In the genomic region with DNA sequence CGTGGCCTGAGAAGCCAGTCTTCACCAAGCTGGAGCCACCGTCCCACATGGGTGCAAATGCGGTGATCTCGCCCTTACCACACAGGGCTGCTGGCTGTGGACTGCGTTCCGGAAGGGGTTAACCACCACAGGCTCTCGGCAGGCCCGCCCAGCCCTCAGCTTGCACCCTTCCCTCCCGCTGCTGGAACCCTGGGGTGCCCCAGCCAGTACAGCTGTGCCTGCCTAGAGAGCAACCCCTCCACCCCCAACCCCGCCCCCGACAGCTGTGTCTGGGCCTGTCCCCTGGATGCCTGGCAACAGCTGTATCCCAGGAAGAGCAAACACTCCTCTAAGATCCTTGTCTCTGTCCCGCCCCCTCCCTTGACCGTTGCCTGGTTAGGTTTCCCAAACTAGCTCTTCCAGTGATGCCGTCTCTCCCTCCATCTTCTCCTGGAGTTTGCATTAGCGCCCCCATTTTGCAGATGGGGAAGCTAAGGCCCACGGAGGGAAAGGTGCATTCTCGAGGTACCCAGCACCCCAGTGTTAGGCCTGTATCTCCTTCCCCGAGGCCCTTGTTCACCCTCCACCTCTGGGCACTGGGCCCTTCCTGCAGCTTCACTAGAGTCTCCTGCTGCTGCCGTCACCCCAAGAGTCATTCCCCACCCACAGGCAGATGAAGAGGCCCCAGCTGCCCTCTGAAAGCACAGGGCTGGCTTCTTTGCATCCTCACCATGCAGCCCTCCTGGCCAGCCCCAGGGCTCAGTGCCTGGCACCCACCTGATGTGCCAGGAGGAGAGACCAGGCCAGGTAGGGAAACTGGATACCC, we compare ENCODE assay signal across 9 cellular contexts. TPM values are rescaled to one million over a fixed set of nuclear protein-coding genes. Genes with fewer than 3 reads are reported as not detected.
DNase-seq lines count a peak whose midpoint lies in the region; ATAC-seq and TF ChIP-seq lines count a peak whose summit lies in the region.
"Had no signal": no experiment of that assay in that cellular context is flagged by ENCODE, and none has a peak within 500 bp of the region (broad histone marks: within the 10 kb centered on the region; RNA-seq: fewer than 3 reads in every experiment).

No MANE protein-coding gene starts in this region.

- H3K4me3 ChIP-seq in NT2/D1 (ENCODE audit: insufficient read length, low read depth): no peak overlapping the region

- no peaks in the 10 kb centered on the region for H3K36me3 Mint-ChIP-seq in glutamatergic neuron (ENCODE audit: unreplicated experiment)

- H3K27ac Mint-ChIP-seq in glutamatergic neuron (ENCODE audit: unreplicated experiment): peak overlapping the region; percentile 43

- no peak for DNase-seq in Right ventricle myocardium inferior (ENCODE audit: missing footprints)
- DNase-seq in cardiac septum (ENCODE audit: low spot score): no peak
- no peak for DNase-seq in NT2/D1 (ENCODE audit: low read depth, low spot score)
- no peak for DNase-seq in glutamatergic neuron
- peak; percentile 70 for DNase-seq in ureter (ENCODE audit: low spot score)
- no peak for DNase-seq in GDM1 (lab: John Stamatoyannopoulos, UW)
- DNase-seq in cerebellum (ENCODE audit: low spot score): no peak
- DNase-seq: EL had no signal

- H3K4me1 ChIP-seq in NT2/D1 (ENCODE audit: insufficient read depth, insufficient read length): peaks cover 16% of the 10 kb centered on the region

- peak; percentile 12 for ATAC-seq in Right ventricle myocardium inferior
- ATAC-seq in HG03139 (IDR thresholded peaks at IDR 0.05; ENCODE audit: unreplicated experiment): no peak

- no peaks in the 10 kb centered on the region for H3K9me3 Mint-ChIP-seq in glutamatergic neuron (ENCODE audit: unreplicated experiment)

- no peaks in the 10 kb centered on the region for H3K9me3 ChIP-seq in NT2/D1 (ENCODE audit: insufficient read depth, low read length)

- TF ChIP-seq CTCF in glutamatergic neuron (IDR thresholded peaks at IDR 0.05; ENCODE audit: partially characterized antibody, unreplicated experiment): no peak

- H3K4me3 Mint-ChIP-seq in glutamatergic neuron (ENCODE audit: unreplicated experiment): no peak overlapping the region

- H3K36me3 ChIP-seq in NT2/D1 (ENCODE audit: insufficient read depth, insufficient read length, low read length): peaks cover 16% of the 10 kb centered on the region

- no peaks in the 10 kb centered on the region for H3K27me3 ChIP-seq in NT2/D1 (ENCODE audit: insufficient read depth, insufficient read length)

- peaks cover 8% of the 10 kb centered on the region for H3K4me1 Mint-ChIP-seq in glutamatergic neuron (ENCODE audit: low read depth, unreplicated experiment)

- intact Hi-C loops in Right ventricle myocardium inferior (cut with DNase I): no loop called here
- intact Hi-C loops in cardiac septum (cut with DNase I): no loop called here

- H3K9ac ChIP-seq in NT2/D1 (ENCODE audit: insufficient read length, low read depth): peak overlapping the region; percentile 50

- peaks cover 6% of the 10 kb centered on the region for H3K27me3 Mint-ChIP-seq in glutamatergic neuron (ENCODE audit: unreplicated experiment)

RNA-seq across cellular contexts. Expression of a gene that starts 12.6 kb away (rescaled TPM):
- total RNA-seq in Right ventricle myocardium inferior (1,159 TPM), cardiac septum (877 TPM), glutamatergic neuron (ENCODE audit: unreplicated experiment) (289 TPM), ureter (291 TPM), cerebellum (204 TPM)

RNA-seq across cellular contexts. Expression of a gene that starts 23.0 kb away (rescaled TPM):
- total RNA-seq in Right ventricle myocardium inferior (18.7 TPM), cardiac septum (19.2 TPM), glutamatergic neuron (ENCODE audit: unreplicated experiment) (68.0 TPM), ureter (26.4 TPM), cerebellum (24.7 TPM)

RNA-seq across cellular contexts. Expression of a gene that starts 24.4 kb away (rescaled TPM):
- total RNA-seq in Right ventricle myocardium inferior: 55.6 TPM
- total RNA-seq in cardiac septum: 48.1 TPM
- 126 TPM for total RNA-seq in glutamatergic neuron (ENCODE audit: unreplicated experiment)
- total RNA-seq in ureter: 75.5 TPM
- total RNA-seq in cerebellum: 25.1 TPM

RNA-seq across cellular contexts. Expression of a gene that starts 44.8 kb away (rescaled TPM):
- 11.1 TPM for total RNA-seq in Right ventricle myocardium inferior
- 4.8 TPM for total RNA-seq in cardiac septum
- total RNA-seq in glutamatergic neuron (ENCODE audit: unreplicated experiment): 286 TPM
- 2.0 TPM for total RNA-seq in ureter
- 15.5 TPM for total RNA-seq in cerebellum
